In genomic region chr9:105244274-105244995, GRCh38 we compare ENCODE assay signal across 8 cellular contexts. TPM values are rescaled to one million over a fixed set of nuclear protein-coding genes. Genes with fewer than 3 reads are reported as not detected.
DNase-seq lines count a peak whose midpoint lies in the region; TF ChIP-seq lines count a peak whose summit lies in the region.

Gene SLC44A1, plus strand, starts transcription at chr9:105244651. Its CDS starts 218 bp downstream, at chr9:105244869.

- peak within 1 kb of the TSS; percentile 96 for H3K4me3 Mint-ChIP-seq in neural progenitor cell

- peaks cover 24% of the 10 kb centered on the region for H4K20me1 ChIP-seq in neural progenitor cell (ENCODE audit: low read depth)

- H3K4me2 ChIP-seq in neural progenitor cell, result peak within 1 kb of the TSS; percentile 96

- DNase-seq in G401 (ENCODE audit: low spot score) (peak; percentile 94), HAP-1 (ENCODE audit: low spot score in 2 of 2) (peak; percentile 87 to 98), MG63 (peak; percentile 96), SHP77 treated with DMSO at 0.1 percent for 48 hours (lab: John Stamatoyannopoulos, UW) (peak; percentile 80), foreskin fibroblast (peak; percentile 98 to 99), neural progenitor cell (ENCODE audit: low spot score) (peak; percentile 97)
- peak; percentile 76 for DNase-seq in activated gamma-delta T cell treated with anti-CD3 and anti-CD28 coated beads, Interleukin-2, amount 50 U/mL, for 16 hours (ENCODE audit: low read depth)

- peaks cover 45% of the 10 kb centered on the region for H3K79me2 ChIP-seq in neural progenitor cell (ENCODE audit: low read depth)

- no peaks in the 10 kb centered on the region for H3K36me3 ChIP-seq in HAP-1 (replicated peaks)
- H3K36me3 ChIP-seq in MG63, result no peaks in the 10 kb centered on the region
- no peaks in the 10 kb centered on the region for H3K36me3 ChIP-seq in neural progenitor cell
- no peaks in the 10 kb centered on the region for H3K36me3 ChIP-seq in stomach smooth muscle (ENCODE audit: control insufficient read depth in 2 of 2, insufficient read depth in 2 of 2, low read length in 2 of 2)

- no peaks in the 10 kb centered on the region for H3K9me3 ChIP-seq in HAP-1
- H3K9me3 ChIP-seq in MG63, result no peaks in the 10 kb centered on the region
- no peaks in the 10 kb centered on the region for H3K9me3 ChIP-seq in neural progenitor cell (ENCODE audit: low read depth)
- H3K9me3 ChIP-seq in stomach smooth muscle (ENCODE audit: control insufficient read depth in 2 of 2, low read length in 2 of 2), result no peaks in the 10 kb centered on the region

- no peaks in the 10 kb centered on the region for H3K27me3 ChIP-seq in HAP-1 (ENCODE audit: low read depth)
- H3K27me3 ChIP-seq in MG63, result no peaks in the 10 kb centered on the region
- no peaks in the 10 kb centered on the region for H3K27me3 ChIP-seq in neural progenitor cell
- H3K27me3 ChIP-seq in stomach smooth muscle (ENCODE audit: control insufficient read depth in 1 of 2, insufficient read depth in 2 of 2, low read length in 2 of 2), result no peaks in the 10 kb centered on the region

- H3K9ac ChIP-seq in neural progenitor cell (peak within 1 kb of the TSS; percentile 43), stomach smooth muscle (ENCODE audit: low read length in 2 of 2) (peak within 1 kb of the TSS; percentile 68 to 70)

- H3K27ac ChIP-seq in neural progenitor cell (peak within 1 kb of the TSS; percentile 48), stomach smooth muscle (ENCODE audit: low read length) (peak within 1 kb of the TSS; percentile 63)

- H3K4me3 ChIP-seq in HAP-1 (peak within 1 kb of the TSS; percentile 53), MG63 (peak within 1 kb of the TSS; percentile 59), foreskin fibroblast (ENCODE audit: low read depth in 1 of 2, low read length in 2 of 2) (peak within 1 kb of the TSS; percentile 74 to 77), neural progenitor cell (peak within 1 kb of the TSS; percentile 98), stomach smooth muscle (ENCODE audit: low read length in 2 of 2) (peak within 1 kb of the TSS; percentile 70 to 83)

- H3K27ac Mint-ChIP-seq in neural progenitor cell, result peak within 1 kb of the TSS; percentile 57

- peaks cover 17% of the 10 kb centered on the region for H3K27me3 Mint-ChIP-seq in neural progenitor cell (ENCODE audit: insufficient read depth, low read depth)

- H3F3A ChIP-seq in neural progenitor cell (ENCODE audit: low read depth), result peaks cover 20% of the 10 kb centered on the region

- H3K4me1 ChIP-seq in HAP-1 (peaks cover 42% of the 10 kb centered on the region), neural progenitor cell (peaks cover 62% of the 10 kb centered on the region), stomach smooth muscle (ENCODE audit: control insufficient read depth, insufficient read depth, low read length) (peaks cover 5% of the 10 kb centered on the region)

- H3K36me3 Mint-ChIP-seq in neural progenitor cell, result no peaks in the 10 kb centered on the region

- H2AFZ ChIP-seq in neural progenitor cell (replicated peaks), result peak within 1 kb of the TSS; percentile 89

- no peaks in the 10 kb centered on the region for H3K9me3 Mint-ChIP-seq in neural progenitor cell

- TF ChIP-seq CTCF in foreskin fibroblast (IDR thresholded peaks at IDR 0.05; ENCODE audit: low read depth, low read length) (no peak), neural progenitor cell (IDR thresholded peaks at IDR 0.05) (no peak)

- H3K4me1 Mint-ChIP-seq in neural progenitor cell, result peaks cover 28% of the 10 kb centered on the region

- in situ Hi-C loops in G401 (cut with HindIII; ENCODE audit: low sequenced_read_pairs), result no loop called here
- in situ Hi-C loops in HAP-1 (cut with MboI; ENCODE audit: low sequenced_read_pairs), result no loop called here

RNA-seq across cellular contexts. Expression of gene SLC44A1, which starts in this region (rescaled TPM):
- 25.0 and 30.0 TPM in 2 replicates for total RNA-seq in G401 (2014; rRNA removed; shearing (Covaris generic))
- total RNA-seq in MG63 (2014; rRNA removed; shearing (Covaris generic); ENCODE audit: low replicate concordance), result 13.3 and 26.6 TPM in 2 replicates
- 40.5 and 41.4 TPM in 2 replicates for total RNA-seq in neural progenitor cell (ENCODE audit: low replicate concordance)

Comparison
In these comparisons a context has a peak if more than half of its experiments do, and no peak if none do; other contexts are left out.
1. Peak in every context shown above with its lines: DNase-seq, H3K4me3 ChIP-seq and H3K27ac ChIP-seq.